12 cellular contexts compared by ENCODE assay signal in genomic region chr6:11224966-11225463, GRCh38. TPM values are rescaled to one million over a fixed set of nuclear protein-coding genes. Genes with fewer than 3 reads are reported as not detected.
DNase-seq lines count a peak whose midpoint lies in the region; ATAC-seq and TF ChIP-seq lines count a peak whose summit lies in the region.
"Had no signal": no experiment of that assay in that cellular context is flagged by ENCODE, and none has a peak within 500 bp of the region (broad histone marks: within the 10 kb centered on the region; RNA-seq: fewer than 3 reads in every experiment).

No MANE protein-coding gene starts in this region.

- H3K27me3 Mint-ChIP-seq in activated naive CD8-positive, alpha-beta T cell treated with anti-CD3 and anti-CD28 coated beads, Interleukin-2, amount 10 ng/mL, durations not matched to agents 7 days and 5 days = no peaks in the 10 kb centered on the region
- no peaks in the 10 kb centered on the region for H3K27me3 Mint-ChIP-seq in naive thymus-derived CD8-positive, alpha-beta T cell

- in situ Hi-C loops in GM13977 (cut with MboI; ENCODE audit: low pct_unique_long_range_greater_than_20kb, low sequenced_read_pairs, unreplicated experiment) = no loop called here

- TF ChIP-seq POLR2A in erythroblast (IDR thresholded peaks at IDR 0.05; ENCODE audit: low read length) = no peak

- peak; percentile 15 for DNase-seq in stimulated activated naive CD4-positive, alpha-beta T cell treated with Interleukin-2 at 50 U/mL for 16 hours (lab: John Stamatoyannopoulos, UW)
- DNase-seq in stimulated activated naive CD4-positive, alpha-beta T cell (lab: John Stamatoyannopoulos, UW) = no peak
- no peak for DNase-seq in activated naive CD8-positive, alpha-beta T cell treated with anti-CD3 and anti-CD28 coated beads, Interleukin-2, amount 10 ng/mL, durations not matched to agents 7 days and 5 days
- DNase-seq in naive thymus-derived CD8-positive, alpha-beta T cell = no peak
- DNase-seq in NCI-H226 = no peak
- no peak for DNase-seq in erythroblast (lab: John Stamatoyannopoulos, UW)
- DNase-seq in GM13977 (ENCODE audit: low spot score) = no peak
- DNase-seq: foreskin keratinocyte, NCI-H2081, sigmoid colon had no signal

- H3K9me3 Mint-ChIP-seq in activated naive CD8-positive, alpha-beta T cell treated with anti-CD3 and anti-CD28 coated beads, Interleukin-2, amount 10 ng/mL, durations not matched to agents 7 days and 5 days = peaks cover 4% of the 10 kb centered on the region
- no peaks in the 10 kb centered on the region for H3K9me3 Mint-ChIP-seq in naive thymus-derived CD8-positive, alpha-beta T cell

- peaks cover 70% of the 10 kb centered on the region for H3K4me1 Mint-ChIP-seq in activated naive CD8-positive, alpha-beta T cell treated with anti-CD3 and anti-CD28 coated beads, Interleukin-2, amount 10 ng/mL, durations not matched to agents 7 days and 5 days
- peaks cover 19 to 67% (median 40%) of the 10 kb centered on the region in 4 donors for H3K4me1 Mint-ChIP-seq in naive thymus-derived CD8-positive, alpha-beta T cell

- H3K27ac Mint-ChIP-seq in activated naive CD8-positive, alpha-beta T cell treated with anti-CD3 and anti-CD28 coated beads, Interleukin-2, amount 10 ng/mL, durations not matched to agents 7 days and 5 days = peak overlapping the region; percentile 97
- H3K27ac Mint-ChIP-seq in naive thymus-derived CD8-positive, alpha-beta T cell = peak overlapping the region in 9 of 10 donors; percentile 3 to 91 (median 80)

- no peak for TF ChIP-seq CTCF in GM13977 (IDR thresholded peaks at IDR 0.05; ENCODE audit: extremely low read depth, insufficient read depth, missing control alignments)

- peak overlapping the region; percentile 74 for H3K4me3 Mint-ChIP-seq in activated naive CD8-positive, alpha-beta T cell treated with anti-CD3 and anti-CD28 coated beads, Interleukin-2, amount 10 ng/mL, durations not matched to agents 7 days and 5 days
- peak overlapping the region in 9 of 10 donors; percentile 5 to 74 (median 53) for H3K4me3 Mint-ChIP-seq in naive thymus-derived CD8-positive, alpha-beta T cell

- no peak for ATAC-seq in activated naive CD8-positive, alpha-beta T cell treated with anti-CD3 and anti-CD28 coated beads, Interleukin-2, amount 10 ng/mL, durations not matched to agents 7 days and 5 days (ENCODE audit: low read depth)
- ATAC-seq in naive thymus-derived CD8-positive, alpha-beta T cell = no peak
- ATAC-seq in HG02588 (IDR thresholded peaks at IDR 0.05; ENCODE audit: unreplicated experiment) = no peak
- ATAC-seq: Panc1 had no signal

- H3K36me3 Mint-ChIP-seq in activated naive CD8-positive, alpha-beta T cell treated with anti-CD3 and anti-CD28 coated beads, Interleukin-2, amount 10 ng/mL, durations not matched to agents 7 days and 5 days = peaks cover 59% of the 10 kb centered on the region
- H3K36me3 Mint-ChIP-seq in naive thymus-derived CD8-positive, alpha-beta T cell = peaks cover 0 to 3% (median 3%) of the 10 kb centered on the region in 3 donors

- POLR2A ChIA-PET in activated naive CD8-positive, alpha-beta T cell treated with anti-CD3 and anti-CD28 coated beads, Interleukin-2, amount 10 ng/mL, durations not matched to agents 7 days and 5 days (lab: Charles Lee) = interaction anchor here (0.9 to 3.9 kb wide), 5 partner anchors 7 to 53 kb away, joined by 4 to 59 read pairs (median 43); partner anchors contain the start of gene NEDD9
- POLR2A ChIA-PET in naive thymus-derived CD8-positive, alpha-beta T cell (lab: Charles Lee) = interaction anchor here (1.4 kb wide), 1 partner anchor 7 kb away, joined by 4 read pairs; the partner anchor contains the start of gene NEDD9

RNA-seq across cellular contexts. Expression of gene NEDD9, which starts 7.5 kb away (rescaled TPM):
- total RNA-seq in activated naive CD8-positive, alpha-beta T cell treated with anti-CD3 and anti-CD28 coated beads, Interleukin-2, amount 10 ng/mL, durations not matched to agents 7 days and 5 days = 10 to 100 TPM; 72.2 to 80.8 TPM
- 10 to 100 TPM; 32.4 to 34.7 TPM for total RNA-seq in naive thymus-derived CD8-positive, alpha-beta T cell
- 10 to 100 TPM; 14.7 to 20.2 (median 17.3) TPM for polyA plus RNA-seq in naive thymus-derived CD8-positive, alpha-beta T cell
